ENCODE assay signal across 21 cellular contexts in genomic region chr12:33245459-33245858, GRCh38.
"Had no signal": no experiment of that assay in that cellular context is flagged by ENCODE, and none has a peak within 500 bp of the region (broad histone marks: within the 10 kb centered on the region; RNA-seq: fewer than 3 reads in every experiment).

No MANE protein-coding gene starts in this region.

- H3K36me3 ChIP-seq: esophagus squamous epithelium, left lung, spleen, tibial artery, upper lobe of left lung had no signal

- DNase-seq: cerebellar nuclear complex; cortex of kidney; esophagus squamous epithelium; left lung; mesenchymal stem cell; midbrain; naive thymus-derived CD4-positive, alpha-beta T cell; nephron progenitor cell; nucleus accumbens; posterior cingulate gyrus; psoas muscle; right cardiac atrium; spleen; stimulated activated CD4-positive, alpha-beta T cell treated with anti-CD3 and anti-CD28 coated beads, Interleukin-4, amount 100 ng/mL, for 4 hours; stimulated activated naive CD8-positive, alpha-beta T cell treated with anti-CD3 and anti-CD28 coated beads, Interleukin-15, Interleukin-2, amounts not matched to agents 100 U/mL and 50 U/mL, for 24 hours; substantia nigra; testis; tibial artery; upper lobe of left lung had no signal

- H3K27ac ChIP-seq: esophagus squamous epithelium, left lung, psoas muscle, skin epidermis, spleen, testis, tibial artery, upper lobe of left lung had no signal

- H3K4me3 ChIP-seq: esophagus squamous epithelium, left lung, psoas muscle, skin epidermis, spleen, testis, tibial artery, upper lobe of left lung had no signal

- H3K9me3 ChIP-seq: esophagus squamous epithelium, left lung, psoas muscle, testis, tibial artery, upper lobe of left lung had no signal

- H3K4me1 ChIP-seq: esophagus squamous epithelium, left lung, psoas muscle, spleen, testis, tibial artery, upper lobe of left lung had no signal

- H3K27me3 ChIP-seq: esophagus squamous epithelium, left lung, spleen, testis, tibial artery, upper lobe of left lung had no signal

- ATAC-seq: left lung; naive thymus-derived CD4-positive, alpha-beta T cell; psoas muscle; right cardiac atrium; stimulated activated memory B cell treated with anti-CD40 and anti-IgM and Interleukin-4, amounts not matched to agents 10 μg/mL and 1 μg/mL and 100 μg/mL, for 72 hours; stimulated activated naive CD8-positive, alpha-beta T cell treated with anti-CD3 and anti-CD28 coated beads, Interleukin-15, Interleukin-2, amounts not matched to agents 100 U/mL and 50 U/mL, for 24 hours had no signal
